In the genomic region with DNA sequence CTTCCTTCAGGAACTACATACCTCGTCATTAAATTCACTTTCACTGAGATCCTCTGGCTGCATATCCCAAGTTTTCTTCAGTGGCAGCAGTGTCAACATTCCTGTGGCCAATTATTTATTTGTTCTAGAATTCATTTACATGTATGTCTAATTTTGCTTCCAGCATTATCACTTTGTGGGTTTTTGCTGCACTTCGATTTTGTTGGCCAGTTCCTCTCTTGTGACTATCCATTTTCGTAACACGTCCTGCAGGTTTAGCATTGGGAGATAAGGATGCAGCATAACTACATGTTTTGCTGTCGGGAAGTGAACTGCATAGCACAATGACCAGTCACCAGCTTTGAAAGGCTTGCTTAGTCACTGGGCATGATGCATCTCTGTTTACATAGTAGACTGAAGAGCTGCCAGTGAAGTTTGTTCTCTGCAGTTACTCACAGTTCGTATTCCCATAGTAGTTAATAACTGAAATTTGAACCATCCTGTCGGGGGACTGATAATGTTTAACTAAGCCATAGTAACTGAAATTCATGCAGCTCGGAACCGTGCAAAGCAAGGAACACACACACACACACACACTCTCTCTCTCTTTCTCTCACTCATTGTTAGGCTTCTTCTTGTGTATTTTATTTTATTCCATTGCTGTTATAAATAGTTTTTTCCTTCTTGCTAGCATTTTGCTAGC, we compare ENCODE assay signal across 1 cellular context.
TF ChIP-seq lines count a peak whose summit lies in the region.

No MANE protein-coding gene starts in this region.

TF ChIP-seq in K562, 482 proteins besides CTCF, POLR2A, EP300 and RAD21 (continues in another document):
- TF ChIP-seq MGA (IDR thresholded peaks at IDR 0.05) (peak; percentile 22; the same call in 1 of the 2 replicates), ZNF316 (IDR thresholded peaks at IDR 0.05) (peak; percentile 92), SOX6 (IDR thresholded peaks at IDR 0.05) (peak; percentile 91), ZFP30 (CRISPR knock-in tag; IDR thresholded peaks at IDR 0.05; ENCODE audit: borderline replicate concordance) (no peak), STAT5A (IDR thresholded peaks at IDR 0.05; ENCODE audit: borderline replicate concordance, low read length) (peak; percentile 57; the same call in 1 of the 2 replicates), KDM4B (IDR thresholded peaks at IDR 0.05; ENCODE audit: borderline replicate concordance in 2 of 2, low read depth in 1 of 2) (no peak), BACH1 (tag; IDR thresholded peaks at IDR 0.05) (peak; percentile 72; the same call in 1 of the 2 replicates), RBFOX2 (IDR thresholded peaks at IDR 0.05; ENCODE audit: low read depth, low read length) (no peak), ZNF644 (tag; IDR thresholded peaks at IDR 0.05; ENCODE audit: low read depth) (peak; percentile 77), ZEB2 (IDR thresholded peaks at IDR 0.05) (peak; percentile 33; the same call in 1 of the 2 replicates), BRF1 (IDR thresholded peaks at IDR 0.05; ENCODE audit: borderline replicate concordance, extremely low read depth, insufficient read length) (no peak), POLR2AphosphoS2 (IDR thresholded peaks at IDR 0.05; ENCODE audit: low read length) (no peak), HNRNPLL (IDR thresholded peaks at IDR 0.05; ENCODE audit: low read depth, low read length, poor library complexity, severe bottlenecking) (peak; percentile 58), SNIP1 (IDR thresholded peaks at IDR 0.05; ENCODE audit: low read depth) (no peak), RBBP5 (IDR thresholded peaks at IDR 0.05; ENCODE audit: borderline replicate concordance, insufficient read depth, low read length, poor library complexity, severe bottlenecking) (no peak), ATF1 (CRISPR knock-in tag; IDR thresholded peaks at IDR 0.05) (no peak), ATF1 (tag; IDR thresholded peaks at IDR 0.05) (peak; percentile 85), MEF2A (IDR thresholded peaks at IDR 0.05; ENCODE audit: control insufficient read depth, low read depth, low read length) (peak; percentile 51; the same call in 1 of the 2 replicates), PRDM10 (IDR thresholded peaks at IDR 0.05; ENCODE audit: partially characterized antibody) (no peak), CXXC5 (CRISPR knock-in tag; IDR thresholded peaks at IDR 0.05) (peak; percentile 51), ARID1B (IDR thresholded peaks at IDR 0.05) (peak; percentile 94), CBFA2T3 (IDR thresholded peaks at IDR 0.05) (peak; percentile 85)
- TF ChIP-seq, protein P1, sequence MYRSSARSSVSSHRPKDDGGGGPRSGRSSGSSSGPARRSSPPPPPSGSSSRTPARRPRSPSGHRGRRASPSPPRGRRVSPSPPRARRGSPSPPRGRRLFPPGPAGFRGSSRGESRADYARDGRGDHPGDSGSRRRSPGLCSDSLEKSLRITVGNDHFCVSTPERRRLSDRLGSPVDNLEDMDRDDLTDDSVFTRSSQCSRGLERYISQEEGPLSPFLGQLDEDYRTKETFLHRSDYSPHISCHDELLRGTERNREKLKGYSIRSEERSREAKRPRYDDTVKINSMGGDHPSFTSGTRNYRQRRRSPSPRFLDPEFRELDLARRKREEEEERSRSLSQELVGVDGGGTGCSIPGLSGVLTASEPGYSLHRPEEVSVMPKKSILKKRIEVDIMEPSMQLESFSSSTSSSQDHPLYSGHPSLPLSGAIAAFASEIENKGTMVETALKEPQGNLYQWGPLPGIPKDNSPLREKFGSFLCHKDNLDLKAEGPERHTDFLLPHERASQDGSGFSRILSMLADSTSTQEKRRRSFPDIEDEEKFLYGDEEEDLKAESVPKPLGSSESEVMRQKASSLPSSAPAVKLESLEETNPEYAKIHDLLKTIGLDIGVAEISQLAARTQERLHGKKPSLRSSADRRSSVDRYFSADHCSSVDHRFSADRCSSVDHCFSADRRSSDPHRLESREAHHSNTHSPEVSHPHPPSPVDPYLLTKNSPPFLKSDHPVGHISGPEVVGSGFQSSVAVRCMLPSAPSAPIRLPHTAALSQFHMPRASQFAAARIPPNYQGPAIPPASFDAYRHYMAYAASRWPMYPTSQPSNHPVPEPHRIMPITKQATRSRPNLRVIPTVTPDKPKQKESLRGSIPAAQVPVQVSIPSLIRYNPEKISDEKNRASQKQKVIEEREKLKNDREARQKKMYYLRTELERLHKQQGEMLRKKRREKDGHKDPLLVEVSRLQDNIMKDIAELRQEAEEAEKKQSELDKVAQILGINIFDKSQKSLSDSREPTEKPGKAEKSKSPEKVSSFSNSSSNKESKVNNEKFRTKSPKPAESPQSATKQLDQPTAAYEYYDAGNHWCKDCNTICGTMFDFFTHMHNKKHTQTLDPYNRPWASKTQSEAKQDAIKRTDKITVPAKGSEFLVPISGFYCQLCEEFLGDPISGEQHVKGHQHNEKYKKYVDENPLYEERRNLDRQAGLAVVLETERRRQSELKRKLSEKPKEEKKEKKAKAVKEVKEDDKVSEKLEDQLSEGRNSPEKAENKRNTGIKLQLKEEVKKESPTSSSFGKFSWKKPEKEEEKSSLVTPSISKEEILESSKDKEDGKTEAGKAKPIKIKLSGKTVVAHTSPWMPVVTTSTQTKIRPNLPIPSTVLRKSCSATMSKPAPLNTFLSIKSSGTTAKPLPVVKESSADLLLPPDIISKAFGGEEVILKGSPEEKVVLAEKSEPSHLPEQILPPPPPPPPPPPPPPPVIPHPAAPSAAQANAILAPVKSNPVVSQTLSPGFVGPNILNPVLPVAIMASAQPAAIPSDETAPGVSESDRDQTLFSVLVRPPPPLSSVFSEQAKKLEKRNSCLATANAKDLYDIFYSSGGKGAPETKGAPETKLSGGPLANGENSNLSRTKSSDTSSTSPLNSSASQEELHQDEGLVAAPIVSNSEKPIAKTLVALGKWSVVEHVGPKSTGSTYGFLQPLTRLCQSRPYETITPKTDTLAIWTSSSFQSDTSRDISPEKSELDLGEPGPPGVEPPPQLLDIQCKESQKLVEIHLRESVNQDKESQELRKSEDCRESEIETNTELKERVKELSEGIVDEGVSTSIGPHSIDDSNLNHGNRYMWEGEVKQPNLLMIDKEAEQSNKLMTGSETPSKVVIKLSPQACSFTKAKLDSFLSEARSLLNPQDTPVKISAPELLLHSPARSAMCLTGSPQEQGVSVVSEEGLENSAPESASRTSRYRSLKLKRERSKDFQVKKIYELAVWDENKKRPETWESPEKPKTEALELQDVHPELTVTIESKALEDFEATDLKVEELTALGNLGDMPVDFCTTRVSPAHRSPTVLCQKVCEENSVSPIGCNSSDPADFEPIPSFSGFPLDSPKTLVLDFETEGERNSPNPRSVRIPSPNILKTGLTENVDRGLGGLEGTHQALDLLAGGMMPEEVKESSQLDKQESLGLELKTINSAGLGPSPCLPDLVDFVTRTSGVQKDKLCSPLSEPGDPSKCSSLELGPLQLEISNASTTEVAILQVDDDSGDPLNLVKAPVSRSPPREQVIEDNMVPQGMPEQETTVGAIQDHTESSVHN (IDR thresholded peaks at IDR 0.05; ENCODE audit: borderline replicate concordance in 1 of 2, low read depth in 1 of 2) = peak in 1 of 2 experiments; percentile 84; a peak in 2 of 4 replicates
- TF ChIP-seq, protein P2, sequence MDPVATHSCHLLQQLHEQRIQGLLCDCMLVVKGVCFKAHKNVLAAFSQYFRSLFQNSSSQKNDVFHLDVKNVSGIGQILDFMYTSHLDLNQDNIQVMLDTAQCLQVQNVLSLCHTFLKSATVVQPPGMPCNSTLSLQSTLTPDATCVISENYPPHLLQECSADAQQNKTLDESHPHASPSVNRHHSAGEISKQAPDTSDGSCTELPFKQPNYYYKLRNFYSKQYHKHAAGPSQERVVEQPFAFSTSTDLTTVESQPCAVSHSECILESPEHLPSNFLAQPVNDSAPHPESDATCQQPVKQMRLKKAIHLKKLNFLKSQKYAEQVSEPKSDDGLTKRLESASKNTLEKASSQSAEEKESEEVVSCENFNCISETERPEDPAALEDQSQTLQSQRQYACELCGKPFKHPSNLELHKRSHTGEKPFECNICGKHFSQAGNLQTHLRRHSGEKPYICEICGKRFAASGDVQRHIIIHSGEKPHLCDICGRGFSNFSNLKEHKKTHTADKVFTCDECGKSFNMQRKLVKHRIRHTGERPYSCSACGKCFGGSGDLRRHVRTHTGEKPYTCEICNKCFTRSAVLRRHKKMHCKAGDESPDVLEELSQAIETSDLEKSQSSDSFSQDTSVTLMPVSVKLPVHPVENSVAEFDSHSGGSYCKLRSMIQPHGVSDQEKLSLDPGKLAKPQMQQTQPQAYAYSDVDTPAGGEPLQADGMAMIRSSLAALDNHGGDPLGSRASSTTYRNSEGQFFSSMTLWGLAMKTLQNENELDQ (CRISPR knock-in tag; IDR thresholded peaks at IDR 0.05; ENCODE audit: borderline replicate concordance) = no peak
